Comparison of ENCODE assay signal across 8 cellular contexts in genomic region chr5:138138949-138139775, GRCh38. TPM values are rescaled to one million over a fixed set of nuclear protein-coding genes. Genes with fewer than 3 reads are reported as not detected.
DNase-seq lines count a peak whose midpoint lies in the region; ATAC-seq and TF ChIP-seq lines count a peak whose summit lies in the region.

TSS of gene NME5 (minus strand) at chr5:138139428. CDS start at chr5:138138780, 648 bp downstream.

- intact Hi-C loops in psoas muscle (cut with DNase I), result loop anchor here in 1 of 2 donors (10.0 kb wide), 2 partner anchors 384 to 474 kb away; partner anchors contain the start of gene HNRNPA0

- H3K9me3 ChIP-seq in psoas muscle, result no peaks in the 10 kb centered on the region
- H3K9me3 ChIP-seq in effector memory CD4-positive, alpha-beta T cell (ENCODE audit: control insufficient read depth, low read length), result no peaks in the 10 kb centered on the region

- no peaks in the 10 kb centered on the region for H3K27me3 ChIP-seq in psoas muscle (ENCODE audit: insufficient read depth in 3 of 3, low read length in 2 of 3)
- H3K27me3 ChIP-seq in effector memory CD4-positive, alpha-beta T cell (replicated peaks; ENCODE audit: control insufficient read depth, insufficient read depth, low read length, poor library complexity, severe bottlenecking), result no peaks in the 10 kb centered on the region

- DNase-seq in GM04504 (ENCODE audit: low read depth), result peak; percentile 10
- peak; percentile 74 for DNase-seq in NCI-H1092 treated with DMSO at 0.1 percent for 48 hours (lab: John Stamatoyannopoulos, UW)
- peak; percentile 88 for DNase-seq in astrocyte of the hippocampus (ENCODE audit: low read depth, low spot score)
- DNase-seq in hepatic stellate cell (ENCODE audit: low spot score), result peak; percentile 32
- peak; percentile 53 to 76 for DNase-seq in psoas muscle
- no peak for DNase-seq in stimulated activated CD4-positive, alpha-beta T cell treated with anti-CD3 and anti-CD28 coated beads, Interleukin-12 subunit alpha, Interleukin-12 subunit beta, amount 100 ng/mL, for 4 hours
- no peak for DNase-seq in effector memory CD4-positive, alpha-beta T cell

- WGBS in psoas muscle, 3 donors, result 8 to 9% (median 8%) methylated on average over 30 to 31 of the region's 31 CpGs

- no peaks in the 10 kb centered on the region for H3K36me3 ChIP-seq in psoas muscle (ENCODE audit: insufficient read depth in 1 of 2, low read depth in 1 of 2)
- no peaks in the 10 kb centered on the region for H3K36me3 ChIP-seq in effector memory CD4-positive, alpha-beta T cell (ENCODE audit: control insufficient read depth, insufficient read depth, low read length)

- no peak within 1 kb of the TSS for H3K27ac ChIP-seq in psoas muscle
- no peak within 1 kb of the TSS for H3K27ac ChIP-seq in effector memory CD4-positive, alpha-beta T cell (ENCODE audit: insufficient read depth, low read length, poor library complexity, severe bottlenecking)

- peaks cover 6% of the 10 kb centered on the region for H3K4me1 ChIP-seq in psoas muscle
- no peaks in the 10 kb centered on the region for H3K4me1 ChIP-seq in effector memory CD4-positive, alpha-beta T cell (ENCODE audit: control insufficient read depth, insufficient read depth, low read length, poor library complexity, severe bottlenecking)

- ATAC-seq in psoas muscle (peak; percentile 70 to 95 (median 86)), HG03469 (IDR thresholded peaks at IDR 0.05; ENCODE audit: unreplicated experiment) (no peak)

- no peak for TF ChIP-seq CTCF in psoas muscle (IDR thresholded peaks at IDR 0.05)

- H3K4me3 ChIP-seq in psoas muscle, result peak within 1 kb of the TSS; percentile 69
- no peak within 1 kb of the TSS for H3K4me3 ChIP-seq in effector memory CD4-positive, alpha-beta T cell (ENCODE audit: insufficient read depth, low read depth, low read length, poor library complexity, severe bottlenecking)

RNA-seq across cellular contexts. Expression of gene NME5, which starts in this region (rescaled TPM):
- 1 to 10 TPM in 2 of 4 donors, under 1 TPM in 2; 0.65 to 1.2 (median 0.96) TPM for total RNA-seq in psoas muscle
- polyA plus RNA-seq in psoas muscle, result under 1 TPM; 0.31 to 0.92 (median 0.32) TPM

Comparison
In these comparisons a context has a peak if more than half of its experiments do, and no peak if none do; other contexts are left out.
1. DNase-seq: peak in GM04504 (single experiment), NCI-H1092 treated with DMSO at 0.1 percent for 48 hours (single experiment), astrocyte of the hippocampus (single experiment), hepatic stellate cell (single experiment) and psoas muscle (2 of 2); none in stimulated activated CD4-positive, alpha-beta T cell treated with anti-CD3 and anti-CD28 coated beads, Interleukin-12 subunit alpha, Interleukin-12 subunit beta, amount 100 ng/mL, for 4 hours (single experiment) and effector memory CD4-positive, alpha-beta T cell (0 of 3).